ENCODE assay signal across 22 cellular contexts in genomic region chr13:70375718-70376117, GRCh38.
DNase-seq lines count a peak whose midpoint lies in the region; ATAC-seq and TF ChIP-seq lines count a peak whose summit lies in the region.
"Had no signal": no experiment of that assay in that cellular context is flagged by ENCODE, and none has a peak within 500 bp of the region (broad histone marks: within the 10 kb centered on the region; RNA-seq: fewer than 3 reads in every experiment).

No MANE protein-coding gene starts in this region.

- POLR2A ChIA-PET in WTC11 (lab: Charles Lee), result no interaction called here

- no peaks in the 10 kb centered on the region for H3K9me2 ChIP-seq in GM23338 (ENCODE audit: insufficient read depth)

- DNase-seq in GM23338 (ENCODE audit: low spot score), result peak; percentile 14
- peak; percentile 32 to 62 for DNase-seq in NCI-H524 (lab: John Stamatoyannopoulos, UW)
- peak; percentile 1 for DNase-seq in SW480 (ENCODE audit: low spot score)
- DNase-seq in neural progenitor cell (ENCODE audit: low spot score), result peak; percentile 58
- no peak for DNase-seq in hippocampal formation (lab: John Stamatoyannopoulos, UW)
- no peak for DNase-seq in WTC11 (ENCODE audit: low spot score)
- DNase-seq: Calu3; CD4-positive, alpha-beta memory T cell; DND-41; HFFc6; KG1; NCI-H1417 treated with DMSO at 0.1 percent for 48 hours; NCI-H1930; NCI-H2171 treated with DMSO at 0.1 percent for 48 hours; NCI-H510A treated with DMSO at 0.1 percent for 48 hours; SJCRH30; SW 1271 had no signal

- H3K4me3 Mint-ChIP-seq in GM23338, result no peak overlapping the region
- no peak overlapping the region for H3K4me3 Mint-ChIP-seq in neural progenitor cell
- no peak overlapping the region for H3K4me3 Mint-ChIP-seq in WTC11
- H3K4me3 Mint-ChIP-seq: CD4-positive, alpha-beta memory T cell; HFFc6 had no signal

- H3K36me3 ChIP-seq in GM23338 (ENCODE audit: insufficient read depth), result no peaks in the 10 kb centered on the region
- H3K36me3 ChIP-seq in neural progenitor cell, result no peaks in the 10 kb centered on the region
- H3K36me3 ChIP-seq: SJCRH30 had no signal

- no peak overlapping the region for H3K4me3 ChIP-seq in GM23338
- no peak overlapping the region for H3K4me3 ChIP-seq in neural progenitor cell
- H3K4me3 ChIP-seq: GM12878, PC-9, SJCRH30 had no signal

- ATAC-seq in GM23338 (no peak), WTC11 (no peak), GM19328 (IDR thresholded peaks at IDR 0.05; ENCODE audit: unreplicated experiment) (no peak), GM18868 (IDR thresholded peaks at IDR 0.05; ENCODE audit: unreplicated experiment) (no peak)
- ATAC-seq: GM12878, HepG2 had no signal

- no peaks in the 10 kb centered on the region for H3K27me3 Mint-ChIP-seq in GM23338 (ENCODE audit: insufficient read depth, low read depth, poor library complexity)
- no peaks in the 10 kb centered on the region for H3K27me3 Mint-ChIP-seq in neural progenitor cell (ENCODE audit: insufficient read depth, low read depth)
- no peaks in the 10 kb centered on the region for H3K27me3 Mint-ChIP-seq in WTC11 (ENCODE audit: low read depth)
- H3K27me3 Mint-ChIP-seq: CD4-positive, alpha-beta memory T cell had no signal

- H3K9me3 Mint-ChIP-seq in GM23338, result no peaks in the 10 kb centered on the region
- no peaks in the 10 kb centered on the region for H3K9me3 Mint-ChIP-seq in neural progenitor cell
- no peaks in the 10 kb centered on the region for H3K9me3 Mint-ChIP-seq in WTC11

- H3K36me3 Mint-ChIP-seq in GM23338 (ENCODE audit: low read depth) (no peaks in the 10 kb centered on the region), neural progenitor cell (no peaks in the 10 kb centered on the region), WTC11 (no peaks in the 10 kb centered on the region)
- H3K36me3 Mint-ChIP-seq: CD4-positive, alpha-beta memory T cell had no signal

- no peaks in the 10 kb centered on the region for H3K9me3 ChIP-seq in neural progenitor cell (ENCODE audit: low read depth)
- H3K9me3 ChIP-seq: SJCRH30 had no signal

- H2AFZ ChIP-seq in GM23338 (no peak overlapping the region), neural progenitor cell (replicated peaks) (no peak overlapping the region)
- H2AFZ ChIP-seq: PC-9 had no signal

- H3K27ac Mint-ChIP-seq in GM23338, result no peak overlapping the region
- H3K27ac Mint-ChIP-seq in neural progenitor cell, result no peak overlapping the region
- no peak overlapping the region for H3K27ac Mint-ChIP-seq in WTC11
- H3K27ac Mint-ChIP-seq: CD4-positive, alpha-beta memory T cell; HFFc6 had no signal

- no peak overlapping the region for H3K9ac ChIP-seq in neural progenitor cell

- H3K4me1 ChIP-seq in GM23338 (ENCODE audit: insufficient read depth) (no peaks in the 10 kb centered on the region), neural progenitor cell (no peaks in the 10 kb centered on the region)
- H3K4me1 ChIP-seq: SJCRH30 had no signal

- H4K20me1 ChIP-seq in GM23338 (replicated peaks; ENCODE audit: insufficient read depth), result no peaks in the 10 kb centered on the region
- H4K20me1 ChIP-seq in neural progenitor cell (ENCODE audit: low read depth), result no peaks in the 10 kb centered on the region

- H3K27ac ChIP-seq in GM23338 (ENCODE audit: low read depth) (no peak overlapping the region), neural progenitor cell (no peak overlapping the region)
- H3K27ac ChIP-seq: PC-9, SJCRH30 had no signal

- H3F3A ChIP-seq in GM23338 (replicated peaks; ENCODE audit: low read depth) (no peaks in the 10 kb centered on the region), neural progenitor cell (ENCODE audit: low read depth) (no peaks in the 10 kb centered on the region)

- H3K4me1 Mint-ChIP-seq in GM23338 (no peaks in the 10 kb centered on the region; the same call in 2 of the 3 replicates), neural progenitor cell (peaks cover 4% of the 10 kb centered on the region), WTC11 (peaks cover 3% of the 10 kb centered on the region; the same call in 1 of the 2 replicates)
- H3K4me1 Mint-ChIP-seq: CD4-positive, alpha-beta memory T cell had no signal

- H3K27me3 ChIP-seq in GM23338 (ENCODE audit: insufficient read depth) (no peaks in the 10 kb centered on the region), neural progenitor cell (no peaks in the 10 kb centered on the region)
- H3K27me3 ChIP-seq: SJCRH30 had no signal

- TF ChIP-seq CTCF in GM23338 (conservative IDR thresholded peaks at IDR 0.05; ENCODE audit: low read depth in 2 of 2) (no peak), neural progenitor cell (IDR thresholded peaks at IDR 0.05) (no peak), WTC11 (IDR thresholded peaks at IDR 0.05) (no peak)

- H3K4me2 ChIP-seq in GM23338, result no peak overlapping the region
- H3K4me2 ChIP-seq in neural progenitor cell, result no peak overlapping the region
- H3K4me2 ChIP-seq: PC-9 had no signal

- no peaks in the 10 kb centered on the region for H3K79me2 ChIP-seq in GM23338 (replicated peaks; ENCODE audit: insufficient read depth)
- H3K79me2 ChIP-seq in neural progenitor cell (ENCODE audit: low read depth), result no peaks in the 10 kb centered on the region

- CTCF ChIA-PET in WTC11 (lab: Charles Lee), result no interaction called here

TF ChIP-seq in GM23338, 12 proteins besides CTCF, POLR2A, EP300 and RAD21 (continues in another document):
- TF ChIP-seq ZNF114 (CRISPR knock-in tag; IDR thresholded peaks at IDR 0.05) (no peak), EZH2phosphoT487 (IDR thresholded peaks at IDR 0.05; ENCODE audit: unreplicated experiment) (no peak), ETS1 (IDR thresholded peaks at IDR 0.05) (no peak)

TF ChIP-seq in WTC11, 78 proteins besides CTCF, POLR2A, EP300 and RAD21:
- no peak for TF ChIP-seq ZNF416 (CRISPR knock-in tag; IDR thresholded peaks at IDR 0.05)
- no peak for TF ChIP-seq MLX (CRISPR knock-in tag; IDR thresholded peaks at IDR 0.05)
- no peak for TF ChIP-seq ZNF396 (CRISPR knock-in tag; IDR thresholded peaks at IDR 0.05; ENCODE audit: borderline replicate concordance)
- TF ChIP-seq NFATC4 (CRISPR knock-in tag; IDR thresholded peaks at IDR 0.05), result no peak
- no peak for TF ChIP-seq ATF3 (CRISPR knock-in tag; conservative IDR thresholded peaks at IDR 0.05)
- TF ChIP-seq, protein P1, sequence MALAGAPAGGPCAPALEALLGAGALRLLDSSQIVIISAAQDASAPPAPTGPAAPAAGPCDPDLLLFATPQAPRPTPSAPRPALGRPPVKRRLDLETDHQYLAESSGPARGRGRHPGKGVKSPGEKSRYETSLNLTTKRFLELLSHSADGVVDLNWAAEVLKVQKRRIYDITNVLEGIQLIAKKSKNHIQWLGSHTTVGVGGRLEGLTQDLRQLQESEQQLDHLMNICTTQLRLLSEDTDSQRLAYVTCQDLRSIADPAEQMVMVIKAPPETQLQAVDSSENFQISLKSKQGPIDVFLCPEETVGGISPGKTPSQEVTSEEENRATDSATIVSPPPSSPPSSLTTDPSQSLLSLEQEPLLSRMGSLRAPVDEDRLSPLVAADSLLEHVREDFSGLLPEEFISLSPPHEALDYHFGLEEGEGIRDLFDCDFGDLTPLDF (CRISPR knock-in tag; IDR thresholded peaks at IDR 0.05), result no peak
- TF ChIP-seq, protein P2, sequence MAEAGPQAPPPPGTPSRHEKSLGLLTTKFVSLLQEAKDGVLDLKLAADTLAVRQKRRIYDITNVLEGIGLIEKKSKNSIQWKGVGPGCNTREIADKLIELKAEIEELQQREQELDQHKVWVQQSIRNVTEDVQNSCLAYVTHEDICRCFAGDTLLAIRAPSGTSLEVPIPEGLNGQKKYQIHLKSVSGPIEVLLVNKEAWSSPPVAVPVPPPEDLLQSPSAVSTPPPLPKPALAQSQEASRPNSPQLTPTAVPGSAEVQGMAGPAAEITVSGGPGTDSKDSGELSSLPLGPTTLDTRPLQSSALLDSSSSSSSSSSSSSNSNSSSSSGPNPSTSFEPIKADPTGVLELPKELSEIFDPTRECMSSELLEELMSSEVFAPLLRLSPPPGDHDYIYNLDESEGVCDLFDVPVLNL (CRISPR knock-in tag; IDR thresholded peaks at IDR 0.05; ENCODE audit: borderline replicate concordance, low read depth), result no peak
- TF ChIP-seq, protein P3, sequence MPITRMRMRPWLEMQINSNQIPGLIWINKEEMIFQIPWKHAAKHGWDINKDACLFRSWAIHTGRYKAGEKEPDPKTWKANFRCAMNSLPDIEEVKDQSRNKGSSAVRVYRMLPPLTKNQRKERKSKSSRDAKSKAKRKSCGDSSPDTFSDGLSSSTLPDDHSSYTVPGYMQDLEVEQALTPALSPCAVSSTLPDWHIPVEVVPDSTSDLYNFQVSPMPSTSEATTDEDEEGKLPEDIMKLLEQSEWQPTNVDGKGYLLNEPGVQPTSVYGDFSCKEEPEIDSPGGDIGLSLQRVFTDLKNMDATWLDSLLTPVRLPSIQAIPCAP (CRISPR knock-in tag; IDR thresholded peaks at IDR 0.05), result no peak
- no peak for TF ChIP-seq SOX15 (CRISPR knock-in tag; IDR thresholded peaks at IDR 0.05)
- no peak for TF ChIP-seq EMX1 (CRISPR knock-in tag; IDR thresholded peaks at IDR 0.05)
- TF ChIP-seq GTF2I (CRISPR knock-in tag; conservative IDR thresholded peaks at IDR 0.05), result no peak
- TF ChIP-seq OVOL2 (CRISPR knock-in tag; IDR thresholded peaks at IDR 0.05; ENCODE audit: borderline replicate concordance), result no peak
- no peak for TF ChIP-seq ZNF263 (CRISPR knock-in tag; IDR thresholded peaks at IDR 0.05; ENCODE audit: low read depth)

Comparison
In these comparisons a context has a peak if more than half of its experiments do, and no peak if none do; other contexts are left out.
1. DNase-seq: peak in GM23338 (single experiment), NCI-H524 (2 of 2), SW480 (single experiment) and neural progenitor cell (single experiment); none in hippocampal formation (0 of 2) and WTC11 (single experiment).